In genomic region chr14:103104654-103105511, GRCh38 we compare ENCODE assay signal across 8 cellular contexts. TPM values are rescaled to one million over a fixed set of nuclear protein-coding genes. Genes with fewer than 3 reads are reported as not detected.
DNase-seq lines count a peak whose midpoint lies in the region; ATAC-seq and TF ChIP-seq lines count a peak whose summit lies in the region.

No MANE protein-coding gene starts in this region.

- no peak overlapping the region for H3K4me3 Mint-ChIP-seq in central memory CD8-positive, alpha-beta T cell

- H3K9me3 Mint-ChIP-seq in central memory CD8-positive, alpha-beta T cell: no peaks in the 10 kb centered on the region

- H3K36me3 Mint-ChIP-seq in central memory CD8-positive, alpha-beta T cell (ENCODE audit: insufficient read depth): no peaks in the 10 kb centered on the region

- peak; percentile 86 for TF ChIP-seq CTCF in AG09319 (IDR thresholded peaks at IDR 0.05; ENCODE audit: low read depth, low read length)
- peak; percentile 88 to 98 for TF ChIP-seq CTCF in left lung (IDR thresholded peaks at IDR 0.05)

- H3K27ac ChIP-seq in left lung: no peak overlapping the region

- H3K4me3 ChIP-seq in left lung: no peak overlapping the region

- no peaks in the 10 kb centered on the region for H3K9me3 ChIP-seq in left lung

- H3K27me3 Mint-ChIP-seq in central memory CD8-positive, alpha-beta T cell: peaks cover 36% of the 10 kb centered on the region

- H3K27me3 ChIP-seq in left lung: peaks cover 32 to 65% of the 10 kb centered on the region in 2 donors

- no peak overlapping the region for H3K27ac Mint-ChIP-seq in central memory CD8-positive, alpha-beta T cell (ENCODE audit: low read depth)

- peaks cover 17 to 48% of the 10 kb centered on the region in 2 donors for H3K4me1 ChIP-seq in left lung

- no peak for DNase-seq in AG09319 (ENCODE audit: extremely low read depth, low read depth)
- peak; percentile 89 for DNase-seq in GM19238 (ENCODE audit: insufficient read length, low spot score)
- DNase-seq in NCI-H128 (lab: John Stamatoyannopoulos, UW; ENCODE audit: unreplicated experiment): peak; percentile 62
- DNase-seq in activated CD4-positive, alpha-beta T cell treated with anti-CD3 and anti-CD28 coated beads for 24 hours (ENCODE audit: low read depth in 2 of 2): peak; percentile 63 to 65
- peak; percentile 52 to 73 for DNase-seq in central memory CD8-positive, alpha-beta T cell (ENCODE audit: low spot score in 2 of 2)
- DNase-seq in left lung: peak; percentile 71 to 97
- DNase-seq in stimulated activated CD8-positive, alpha-beta memory T cell treated with anti-CD3 and anti-CD28 coated beads, Interleukin-12 subunit alpha, Interleukin-12 subunit beta, amount 100 ng/mL, for 1 hour (ENCODE audit: low read depth): peak; percentile 61

- ATAC-seq in central memory CD8-positive, alpha-beta T cell (replicated peaks; ENCODE audit: extremely low read depth, poor library complexity, severe bottlenecking): peak; percentile 86
- peak; percentile 86 for ATAC-seq in left lung
- no peak for ATAC-seq in GM21825 (IDR thresholded peaks at IDR 0.05; ENCODE audit: unreplicated experiment)

- intact Hi-C loops in left lung (cut with DNase I): loop anchor here in 1 of 2 donors (10.0 kb wide), 1 partner anchor 190 kb away; no protein-coding TSS in a partner anchor

- no peaks in the 10 kb centered on the region for H3K36me3 ChIP-seq in left lung

- peaks cover 8% of the 10 kb centered on the region for H3K4me1 Mint-ChIP-seq in central memory CD8-positive, alpha-beta T cell

RNA-seq across cellular contexts. Expression of gene EXOC3L4, which starts 10.4 kb away (rescaled TPM):
- 1 to 10 TPM; 3.0 to 4.0 TPM for total RNA-seq in left lung

RNA-seq across cellular contexts. Expression of gene TNFAIP2, which starts 18.4 kb away (rescaled TPM):
- 100 to 1,000 TPM in 1 of 2 donors, 10 to 100 TPM in 1; 76.5 to 237 TPM for total RNA-seq in left lung

RNA-seq across cellular contexts. Expression of gene LBHD2, which starts 20.9 kb away (rescaled TPM):
- total RNA-seq in left lung: not detected

RNA-seq across cellular contexts. Expression of gene CDC42BPB, which starts 47.5 kb away (rescaled TPM):
- total RNA-seq in left lung: 10 to 100 TPM; 79.8 to 79.9 TPM
